9 cellular contexts compared by ENCODE assay signal in genomic region chr20:17961600-17961965, GRCh38. TPM values are rescaled to one million over a fixed set of nuclear protein-coding genes. Genes with fewer than 3 reads are reported as not detected.
DNase-seq lines count a peak whose midpoint lies in the region; ATAC-seq and TF ChIP-seq lines count a peak whose summit lies in the region.
"Had no signal": no experiment of that assay in that cellular context is flagged by ENCODE, and none has a peak within 500 bp of the region (broad histone marks: within the 10 kb centered on the region; RNA-seq: fewer than 3 reads in every experiment).

No MANE protein-coding gene starts in this region.

- POLR2A ChIA-PET in activated naive CD8-positive, alpha-beta T cell treated with anti-CD3 and anti-CD28 coated beads, Interleukin-2, amount 10 ng/mL, durations not matched to agents 7 days and 5 days (lab: Charles Lee) = no interaction called here
- POLR2A ChIA-PET in GM10248 (lab: Yijun Ruan, JAX) = interaction anchor here (0.6 kb wide), 1 partner anchor 17 kb away, joined by 4 read pairs; no protein-coding TSS in a partner anchor

- H3K9me3 ChIP-seq in left ventricle myocardium inferior (replicated peaks) = no peaks in the 10 kb centered on the region
- no peaks in the 10 kb centered on the region for H3K9me3 ChIP-seq in mesodermal cell (ENCODE audit: control insufficient read depth, low read length)

- ATAC-seq in left ventricle myocardium superior (no peak), GM18867 (IDR thresholded peaks at IDR 0.05; ENCODE audit: unreplicated experiment) (no peak)
- ATAC-seq in activated naive CD8-positive, alpha-beta T cell treated with anti-CD3 and anti-CD28 coated beads, Interleukin-2, amount 10 ng/mL, durations not matched to agents 7 days and 5 days (ENCODE audit: low read depth) = no peak

- peaks cover 65% of the 10 kb centered on the region for H3K4me1 Mint-ChIP-seq in activated naive CD8-positive, alpha-beta T cell treated with anti-CD3 and anti-CD28 coated beads, Interleukin-2, amount 10 ng/mL, durations not matched to agents 7 days and 5 days

- CTCF ChIA-PET in GM10248 (lab: Yijun Ruan, JAX) = interaction anchor here (0.7 to 1.9 kb wide), 4 partner anchors 9 to 35 kb away, joined by 3 to 7 read pairs (median 4); no protein-coding TSS in a partner anchor

- 100% methylated on average over 1 of the region's 1 CpG; no CpG with 5 or more reads in 1 of the 2 experiments for WGBS in mesodermal cell (ENCODE audit: insufficient coverage in 2 of 2), 2 experiments

- H3K27me3 ChIP-seq in left ventricle myocardium inferior (ENCODE audit: low read depth) = no peaks in the 10 kb centered on the region

- peaks cover 29% of the 10 kb centered on the region for H3K36me3 Mint-ChIP-seq in activated naive CD8-positive, alpha-beta T cell treated with anti-CD3 and anti-CD28 coated beads, Interleukin-2, amount 10 ng/mL, durations not matched to agents 7 days and 5 days

- TF ChIP-seq CTCF in left ventricle myocardium inferior (IDR thresholded peaks at IDR 0.05; ENCODE audit: borderline replicate concordance) (no peak), GM10248 (IDR thresholded peaks at IDR 0.05; ENCODE audit: control extremely low read depth, extremely low read depth, low read depth, missing control alignments) (no peak)

- peak overlapping the region; percentile 0 for H3K4me3 Mint-ChIP-seq in activated naive CD8-positive, alpha-beta T cell treated with anti-CD3 and anti-CD28 coated beads, Interleukin-2, amount 10 ng/mL, durations not matched to agents 7 days and 5 days

- no peak overlapping the region for H3K27ac Mint-ChIP-seq in activated naive CD8-positive, alpha-beta T cell treated with anti-CD3 and anti-CD28 coated beads, Interleukin-2, amount 10 ng/mL, durations not matched to agents 7 days and 5 days

- DNase-seq in left ventricle myocardium inferior (no peak), left ventricle myocardium superior (no peak), iPS-NIHi7 (ENCODE audit: extremely low spot score) (no peak), GM10248 (ENCODE audit: extremely low spot score) (no peak), DMS114 treated with DMSO at 0.1 percent for 48 hours (lab: John Stamatoyannopoulos, UW; ENCODE audit: unreplicated experiment) (no peak)
- DNase-seq in activated naive CD8-positive, alpha-beta T cell treated with anti-CD3 and anti-CD28 coated beads, Interleukin-2, amount 10 ng/mL, durations not matched to agents 7 days and 5 days = no peak
- DNase-seq: SHP77 had no signal

- H3K27me3 Mint-ChIP-seq in activated naive CD8-positive, alpha-beta T cell treated with anti-CD3 and anti-CD28 coated beads, Interleukin-2, amount 10 ng/mL, durations not matched to agents 7 days and 5 days = no peaks in the 10 kb centered on the region

- intact Hi-C loops in left ventricle myocardium inferior (cut with micrococcal nuclease) (no loop called here), left ventricle myocardium superior (cut with micrococcal nuclease) (no loop called here)

- peak overlapping the region; percentile 10 for H3K4me3 ChIP-seq in left ventricle myocardium inferior
- no peak overlapping the region for H3K4me3 ChIP-seq in mesodermal cell (ENCODE audit: extremely low read depth, insufficient read depth, low read length, poor library complexity, severe bottlenecking)

- H3K4me1 ChIP-seq in left ventricle myocardium inferior (peaks cover 90% of the 10 kb centered on the region), mesodermal cell (ENCODE audit: control insufficient read depth, insufficient read depth, low read length, poor library complexity, severe bottlenecking) (peaks cover 30% of the 10 kb centered on the region)

- no peaks in the 10 kb centered on the region for H3K36me3 ChIP-seq in left ventricle myocardium inferior
- peaks cover 68% of the 10 kb centered on the region for H3K36me3 ChIP-seq in mesodermal cell (ENCODE audit: control insufficient read depth, insufficient read depth, low read length)

- H3K9me3 Mint-ChIP-seq in activated naive CD8-positive, alpha-beta T cell treated with anti-CD3 and anti-CD28 coated beads, Interleukin-2, amount 10 ng/mL, durations not matched to agents 7 days and 5 days = no peaks in the 10 kb centered on the region

- H3K27ac ChIP-seq in left ventricle myocardium inferior (replicated peaks) (peak overlapping the region; percentile 58), mesodermal cell (ENCODE audit: low read depth, low read length, severe bottlenecking) (peak overlapping the region; percentile 32)

RNA-seq across cellular contexts. Expression of gene SNX5, which starts 7.0 kb away (rescaled TPM):
- total RNA-seq in left ventricle myocardium inferior = 46.3 TPM
- total RNA-seq in left ventricle myocardium superior = 40.4 TPM
- 100 to 1,000 TPM; 127 to 131 TPM for total RNA-seq in activated naive CD8-positive, alpha-beta T cell treated with anti-CD3 and anti-CD28 coated beads, Interleukin-2, amount 10 ng/mL, durations not matched to agents 7 days and 5 days
- 135 TPM for polyA plus RNA-seq in mesodermal cell (2013, experiment 1 of 2)
- 158 TPM for polyA plus RNA-seq in mesodermal cell (2013, experiment 2 of 2)

RNA-seq across cellular contexts. Expression of gene MGME1, which starts 7.2 kb away (rescaled TPM):
- total RNA-seq in left ventricle myocardium inferior (13.6 TPM), left ventricle myocardium superior (13.9 TPM)
- 10 to 100 TPM; 32.2 to 37.5 TPM for total RNA-seq in activated naive CD8-positive, alpha-beta T cell treated with anti-CD3 and anti-CD28 coated beads, Interleukin-2, amount 10 ng/mL, durations not matched to agents 7 days and 5 days
- polyA plus RNA-seq in mesodermal cell (2013, experiment 1 of 2) = 26.0 TPM
- polyA plus RNA-seq in mesodermal cell (2013, experiment 2 of 2) = 32.1 TPM
